Comparison of ENCODE assay signal across 23 cellular contexts in genomic region chr1:197869502-197869890, GRCh38. TPM values are rescaled to one million over a fixed set of nuclear protein-coding genes. Genes with fewer than 3 reads are reported as not detected.
"Had no signal": no experiment of that assay in that cellular context is flagged by ENCODE, and none has a peak within 500 bp of the region (broad histone marks: within the 10 kb centered on the region; RNA-seq: fewer than 3 reads in every experiment).

No MANE protein-coding gene starts in this region.

- DNase-seq: activated B cell treated with CpG ODN at 0.5 μM for 24 hours; activated CD4-positive, CD25-positive, alpha-beta regulatory T cell treated with anti-CD3 and anti-CD28 coated beads, Interleukin-2, amount 50 U/mL, for 72 hours; activated CD8-positive, alpha-beta memory T cell treated with anti-CD3 and anti-CD28 coated beads for 24 hours; activated CD8-positive, alpha-beta memory T cell treated with anti-CD3 and anti-CD28 coated beads, Interleukin-2, amount 50 U/mL, for 48 hours; activated effector memory CD4-positive, alpha-beta T cell treated with Interleukin-2 at 50 U/mL for 16 hours; activated gamma-delta T cell; activated T-cell treated with anti-CD3 and anti-CD28 coated beads, Interleukin-2, amount 50 U/mL, for 24 hours; aorta had no signal

- H3K27ac Mint-ChIP-seq: activated B cell treated with CpG ODN at 0.5 μM for 24 hours; activated CD4-positive, alpha-beta memory T cell treated with anti-CD3 and anti-CD28 coated beads, Interleukin-2, amount 10 ng/mL, durations not matched to agents 7 days and 5 days; activated CD4-positive, alpha-beta T cell treated with anti-CD3 and anti-CD28 coated beads, Interleukin-2, amount 10 ng/mL, durations not matched to agents 24 days and 14 days; activated CD8-positive, alpha-beta memory T cell treated with anti-CD3 and anti-CD28 coated beads, Interleukin-2, amount 10 ng/mL, durations not matched to agents 7 days and 5 days; activated CD8-positive, alpha-beta T cell treated with anti-CD3 and anti-CD28 coated beads, Interleukin-2, amount 10 ng/mL, durations not matched to agents 7 days and 5 days; activated naive CD4-positive, alpha-beta T cell treated with anti-CD3 and anti-CD28 coated beads, Interleukin-2, amount 50 U/mL, for 72 hours; activated naive CD8-positive, alpha-beta T cell treated with anti-CD3 and anti-CD28 coated beads for 36 hours; activated T-cell treated with anti-CD3 and anti-CD28 coated beads, Interleukin-2, amount 50 U/mL, for 24 hours; activated T-helper 2 cell treated with anti-CD3 and anti-CD28 coated beads, Interferon-gamma antibody, Interleukin-2, Interleukin-4, amounts not matched to agents 10 μg/mL and 5 μg/mL and 100 μg/mL, durations not matched to agents 14 hours and 24 hours and 36 hours; T-helper 1 cell treated with Interleukin-12 subunit alpha and Interleukin-12 subunit beta and Interleukin-4 antibody, amounts not matched to agents 30 μg/mL and 1 μg/mL, for 36 hours; T-helper 2 cell treated with Interferon-gamma antibody and Interleukin-4, amounts not matched to agents 5 μg/mL and 100 μg/mL, for 36 hours had no signal

- H3K36me3 Mint-ChIP-seq: activated CD8-positive, alpha-beta memory T cell treated with anti-CD3 and anti-CD28 coated beads, Interleukin-2, amount 10 ng/mL, durations not matched to agents 7 days and 5 days; activated naive CD4-positive, alpha-beta T cell treated with anti-CD3 and anti-CD28 coated beads, Interleukin-2, amount 50 U/mL, for 72 hours; activated naive CD8-positive, alpha-beta T cell treated with anti-CD3 and anti-CD28 coated beads for 36 hours had no signal

- H3K4me1 Mint-ChIP-seq: activated B cell treated with CpG ODN at 0.5 μM for 24 hours; activated CD4-positive, alpha-beta memory T cell treated with anti-CD3 and anti-CD28 coated beads, Interleukin-2, amount 10 ng/mL, durations not matched to agents 7 days and 5 days; activated naive CD8-positive, alpha-beta T cell treated with anti-CD3 and anti-CD28 coated beads for 36 hours had no signal

- H3K4me1 ChIP-seq: adrenal gland, body of pancreas, breast epithelium had no signal

- H3K9me3 Mint-ChIP-seq: activated B cell treated with CpG ODN at 0.5 μM for 24 hours; activated CD4-positive, alpha-beta memory T cell treated with anti-CD3 and anti-CD28 coated beads, Interleukin-2, amount 10 ng/mL, durations not matched to agents 7 days and 5 days; activated CD4-positive, alpha-beta T cell treated with anti-CD3 and anti-CD28 coated beads, Interleukin-2, amount 10 ng/mL, durations not matched to agents 24 days and 14 days; activated naive CD4-positive, alpha-beta T cell treated with anti-CD3 and anti-CD28 coated beads, Interleukin-2, amount 50 U/mL, for 72 hours; activated naive CD8-positive, alpha-beta T cell treated with anti-CD3 and anti-CD28 coated beads for 36 hours; activated T-cell treated with anti-CD3 and anti-CD28 coated beads, Interleukin-2, amount 50 U/mL, for 24 hours; activated T-helper 2 cell treated with anti-CD3 and anti-CD28 coated beads, Interferon-gamma antibody, Interleukin-2, Interleukin-4, amounts not matched to agents 10 μg/mL and 5 μg/mL and 100 μg/mL, durations not matched to agents 14 hours and 24 hours and 36 hours; T-helper 1 cell treated with Interleukin-12 subunit alpha and Interleukin-12 subunit beta and Interleukin-4 antibody, amounts not matched to agents 30 μg/mL and 1 μg/mL, for 36 hours; T-helper 2 cell treated with Interferon-gamma antibody and Interleukin-4, amounts not matched to agents 5 μg/mL and 100 μg/mL, for 36 hours had no signal

- H3K4me3 Mint-ChIP-seq: activated B cell treated with CpG ODN at 0.5 μM for 24 hours; activated CD4-positive, alpha-beta memory T cell treated with anti-CD3 and anti-CD28 coated beads, Interleukin-2, amount 10 ng/mL, durations not matched to agents 7 days and 5 days; activated CD4-positive, alpha-beta T cell treated with anti-CD3 and anti-CD28 coated beads, Interleukin-2, amount 10 ng/mL, durations not matched to agents 24 days and 14 days; activated CD8-positive, alpha-beta memory T cell treated with anti-CD3 and anti-CD28 coated beads, Interleukin-2, amount 10 ng/mL, durations not matched to agents 7 days and 5 days; activated CD8-positive, alpha-beta T cell treated with anti-CD3 and anti-CD28 coated beads, Interleukin-2, amount 10 ng/mL, durations not matched to agents 7 days and 5 days; activated naive CD8-positive, alpha-beta T cell treated with anti-CD3 and anti-CD28 coated beads for 36 hours; activated T-cell treated with anti-CD3 and anti-CD28 coated beads, Interleukin-2, amount 50 U/mL, for 24 hours; T-helper 1 cell treated with Interleukin-12 subunit alpha and Interleukin-12 subunit beta and Interleukin-4 antibody, amounts not matched to agents 30 μg/mL and 1 μg/mL, for 36 hours; T-helper 2 cell treated with Interferon-gamma antibody and Interleukin-4, amounts not matched to agents 5 μg/mL and 100 μg/mL, for 36 hours had no signal

- H3K36me3 ChIP-seq: adrenal gland, brain microvascular endothelial cell, breast epithelium had no signal

- H3K27me3 Mint-ChIP-seq: activated B cell treated with CpG ODN at 0.5 μM for 24 hours; activated T-cell treated with anti-CD3 and anti-CD28 coated beads, Interleukin-2, amount 50 U/mL, for 24 hours had no signal

- H3K9me3 ChIP-seq: adrenal gland, body of pancreas, breast epithelium had no signal

- H3K27ac ChIP-seq: adrenal gland, body of pancreas, brain microvascular endothelial cell, breast epithelium, VCaP had no signal

- H3K27me3 ChIP-seq: adrenal gland, body of pancreas, brain microvascular endothelial cell, breast epithelium had no signal

- H3K4me3 ChIP-seq: adrenal gland, body of pancreas, breast epithelium had no signal

RNA-seq across cellular contexts. Expression of gene LHX9, which starts 47.7 kb away (rescaled TPM):
- total RNA-seq: activated B cell treated with CpG ODN at 0.5 μM for 24 hours; activated CD4-positive, alpha-beta memory T cell treated with anti-CD3 and anti-CD28 coated beads, Interleukin-2, amount 10 ng/mL, durations not matched to agents 7 days and 5 days; activated CD8-positive, alpha-beta T cell treated with anti-CD3 and anti-CD28 coated beads, Interleukin-2, amount 10 ng/mL, durations not matched to agents 7 days and 5 days; activated naive CD4-positive, alpha-beta T cell treated with anti-CD3 and anti-CD28 coated beads, Interleukin-2, amount 50 U/mL, for 72 hours; activated naive CD8-positive, alpha-beta T cell treated with anti-CD3 and anti-CD28 coated beads for 36 hours; astrocyte; body of pancreas; breast epithelium had no signal
